ENCODE assay signal across 13 cellular contexts in the genomic region with DNA sequence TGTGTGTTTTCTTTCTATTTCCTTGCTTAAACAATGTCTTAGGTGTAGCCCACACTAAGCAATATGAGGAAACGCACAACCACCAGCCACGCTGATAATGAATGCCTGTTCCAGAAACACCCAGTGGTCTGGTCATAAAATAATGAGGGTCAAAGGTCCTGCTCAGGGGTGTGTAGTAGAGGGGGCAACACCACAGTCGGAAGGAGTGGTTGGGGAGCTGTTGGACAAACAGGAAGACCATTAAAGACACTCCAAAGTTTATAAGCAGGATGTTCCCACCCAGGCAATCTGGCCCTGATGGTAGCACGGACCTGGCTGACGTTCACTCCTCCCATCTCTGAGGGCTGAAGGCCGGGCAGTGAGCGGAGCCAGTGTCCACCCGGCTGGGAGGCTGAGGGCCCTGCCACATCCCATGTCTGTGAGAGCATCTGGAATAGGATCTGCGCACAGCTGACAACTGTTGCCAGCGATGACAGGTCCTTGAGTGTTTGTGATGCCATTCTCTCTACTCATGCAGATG. TPM values are rescaled to one million over a fixed set of nuclear protein-coding genes. Genes with fewer than 3 reads are reported as not detected.
DNase-seq lines count a peak whose midpoint lies in the region; ATAC-seq lines count a peak whose summit lies in the region.
"Had no signal": no experiment of that assay in that cellular context is flagged by ENCODE, and none has a peak within 500 bp of the region (broad histone marks: within the 10 kb centered on the region; RNA-seq: fewer than 3 reads in every experiment).

No MANE protein-coding gene starts in this region.

- intact Hi-C loops in left ventricle myocardium superior (cut with micrococcal nuclease): loop anchor here (10.0 kb wide), 1 partner anchor 164 kb away; no protein-coding TSS in a partner anchor

- no peak overlapping the region for H3K27ac Mint-ChIP-seq in natural killer cell treated with Interleukin-12 subunit alpha and Interleukin-12 subunit beta and Interleukin-15 and Interleukin-18, amount 100 ng/mL, for 72 hours
- H3K27ac Mint-ChIP-seq: activated CD4-positive, alpha-beta T cell treated with anti-CD3 and anti-CD28 coated beads for 36 hours; activated naive CD8-positive, alpha-beta T cell treated with anti-CD3 and anti-CD28 coated beads, Interleukin-2, amount 50 U/mL, for 24 hours; nephron had no signal

- H3K9me3 Mint-ChIP-seq in natural killer cell treated with Interleukin-12 subunit alpha and Interleukin-12 subunit beta and Interleukin-15 and Interleukin-18, amount 100 ng/mL, for 72 hours: no peaks in the 10 kb centered on the region
- H3K9me3 Mint-ChIP-seq: activated naive CD8-positive, alpha-beta T cell treated with anti-CD3 and anti-CD28 coated beads, Interleukin-2, amount 50 U/mL, for 24 hours; nephron had no signal

- H3K36me3 ChIP-seq in rectal smooth muscle tissue (ENCODE audit: control insufficient read depth, insufficient read depth, low read length): no peaks in the 10 kb centered on the region

- no peaks in the 10 kb centered on the region for H3K4me1 ChIP-seq in rectal smooth muscle tissue (ENCODE audit: control insufficient read depth, insufficient read depth, low read length)

- no peaks in the 10 kb centered on the region for H3K36me3 Mint-ChIP-seq in natural killer cell treated with Interleukin-12 subunit alpha and Interleukin-12 subunit beta and Interleukin-15 and Interleukin-18, amount 100 ng/mL, for 72 hours

- H3K27me3 ChIP-seq in rectal smooth muscle tissue (ENCODE audit: control insufficient read depth, insufficient read depth, low read length): no peaks in the 10 kb centered on the region

- no peak overlapping the region for H3K4me3 ChIP-seq in rectal smooth muscle tissue (ENCODE audit: low read length)
- H3K4me3 ChIP-seq: GM12878 had no signal

- DNase-seq in EH (ENCODE audit: low read depth) (peak; percentile 89), astrocyte of the hippocampus (ENCODE audit: low read depth, low spot score) (peak; percentile 16), left ventricle myocardium superior (peak; percentile 66), HK-2 (ENCODE audit: unreplicated experiment) (no peak), AML-193 (lab: John Stamatoyannopoulos, UW) (no peak)
- no peak for DNase-seq in natural killer cell treated with Interleukin-12 subunit alpha and Interleukin-12 subunit beta and Interleukin-15 and Interleukin-18, amount 100 ng/mL, for 72 hours (ENCODE audit: low spot score)
- DNase-seq: activated CD4-positive, alpha-beta T cell treated with anti-CD3 and anti-CD28 coated beads for 36 hours; activated naive CD8-positive, alpha-beta T cell treated with anti-CD3 and anti-CD28 coated beads, Interleukin-2, amount 50 U/mL, for 24 hours; NCI-H1105 treated with DMSO at 0.1 percent for 48 hours had no signal

- ATAC-seq in left ventricle myocardium superior (peak; percentile 78), HG03196 (IDR thresholded peaks at IDR 0.05; ENCODE audit: unreplicated experiment) (no peak)
- no peak for ATAC-seq in natural killer cell treated with Interleukin-12 subunit alpha and Interleukin-12 subunit beta and Interleukin-15 and Interleukin-18, amount 100 ng/mL, for 72 hours
- ATAC-seq: activated CD4-positive, alpha-beta T cell treated with anti-CD3 and anti-CD28 coated beads for 36 hours; activated naive CD8-positive, alpha-beta T cell treated with anti-CD3 and anti-CD28 coated beads, Interleukin-2, amount 50 U/mL, for 24 hours; GM12878 had no signal

- peak overlapping the region; percentile 21 for H3K27ac ChIP-seq in rectal smooth muscle tissue (ENCODE audit: low read depth, low read length)

- peaks cover 4 to 7% of the 10 kb centered on the region in 2 donors for H3K4me1 Mint-ChIP-seq in natural killer cell treated with Interleukin-12 subunit alpha and Interleukin-12 subunit beta and Interleukin-15 and Interleukin-18, amount 100 ng/mL, for 72 hours (ENCODE audit: low read depth in 2 of 2)

- H3K4me3 Mint-ChIP-seq in natural killer cell treated with Interleukin-12 subunit alpha and Interleukin-12 subunit beta and Interleukin-15 and Interleukin-18, amount 100 ng/mL, for 72 hours: no peak overlapping the region
- H3K4me3 Mint-ChIP-seq: activated CD4-positive, alpha-beta T cell treated with anti-CD3 and anti-CD28 coated beads for 36 hours; activated naive CD8-positive, alpha-beta T cell treated with anti-CD3 and anti-CD28 coated beads, Interleukin-2, amount 50 U/mL, for 24 hours; nephron had no signal

- no peak overlapping the region for H3K9ac ChIP-seq in rectal smooth muscle tissue (ENCODE audit: low read length)

- H3K27me3 Mint-ChIP-seq in natural killer cell treated with Interleukin-12 subunit alpha and Interleukin-12 subunit beta and Interleukin-15 and Interleukin-18, amount 100 ng/mL, for 72 hours: no peaks in the 10 kb centered on the region
- H3K27me3 Mint-ChIP-seq: activated CD4-positive, alpha-beta T cell treated with anti-CD3 and anti-CD28 coated beads for 36 hours; activated naive CD8-positive, alpha-beta T cell treated with anti-CD3 and anti-CD28 coated beads, Interleukin-2, amount 50 U/mL, for 24 hours had no signal

RNA-seq across cellular contexts. Expression of gene PKD1L1, which starts 7.7 kb away (rescaled TPM):
- 2.8 TPM for total RNA-seq in left ventricle myocardium superior
- under 1 TPM; 0.28 to 0.31 TPM for total RNA-seq in natural killer cell treated with Interleukin-12 subunit alpha and Interleukin-12 subunit beta and Interleukin-15 and Interleukin-18, amount 100 ng/mL, for 72 hours

RNA-seq across cellular contexts. Expression of gene HUS1, which starts 38.9 kb away (rescaled TPM):
- total RNA-seq in left ventricle myocardium superior: 28.4 TPM
- 10 to 100 TPM; 60.4 to 61.7 TPM for total RNA-seq in natural killer cell treated with Interleukin-12 subunit alpha and Interleukin-12 subunit beta and Interleukin-15 and Interleukin-18, amount 100 ng/mL, for 72 hours

Comparison
In these comparisons a context has a peak if more than half of its experiments do, and no peak if none do; other contexts are left out.
1. DNase-seq: peak in EH (single experiment), astrocyte of the hippocampus (single experiment) and left ventricle myocardium superior (single experiment); none in HK-2 (single experiment), natural killer cell treated with Interleukin-12 subunit alpha and Interleukin-12 subunit beta and Interleukin-15 and Interleukin-18, amount 100 ng/mL, for 72 hours (single experiment) and AML-193 (0 of 2).